In the genomic region with DNA sequence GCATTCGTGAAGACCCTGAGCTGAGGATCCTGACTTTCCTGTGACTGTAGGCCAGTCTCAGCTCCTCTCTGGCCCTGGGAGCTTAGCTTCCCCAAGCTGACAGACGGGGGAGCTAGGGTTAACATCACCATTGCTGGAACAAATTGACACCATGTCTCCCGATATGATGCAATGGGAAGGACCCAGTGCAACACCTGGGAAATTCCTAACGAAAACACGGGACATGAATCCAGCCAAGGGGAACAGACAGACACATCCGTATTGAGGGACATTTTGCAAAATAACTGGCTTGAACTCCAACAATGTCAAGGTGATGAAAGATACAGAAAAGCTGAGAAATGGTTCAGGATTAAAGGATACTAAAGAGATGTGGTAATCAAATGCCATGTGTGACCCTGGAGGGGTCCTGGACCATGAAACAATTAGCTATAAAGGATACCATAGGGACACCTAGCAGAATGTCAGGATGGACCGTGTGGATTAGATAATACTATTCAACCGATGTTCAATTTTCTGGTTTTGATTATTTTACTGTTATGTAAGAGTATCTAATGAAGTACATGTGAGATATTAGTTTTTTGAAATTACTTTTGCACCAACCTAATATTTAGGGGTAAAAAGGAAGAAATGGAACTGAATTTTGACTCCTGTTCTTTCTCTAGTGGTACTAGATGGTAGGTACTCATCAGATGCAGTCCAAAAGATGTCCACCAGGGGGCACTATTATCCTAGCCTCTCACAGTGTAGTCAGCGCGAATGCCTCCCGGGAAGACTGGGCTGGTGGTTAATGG, we compare ENCODE assay signal across 8 cellular contexts. TPM values are rescaled to one million over a fixed set of nuclear protein-coding genes. Genes with fewer than 3 reads are reported as not detected.
A peak's percentile ranks its signal among the peaks of the same experiment; 100 is the strongest.
DNase-seq lines count a peak whose midpoint lies in the region; ATAC-seq, FAIRE-seq and TF ChIP-seq lines count a peak whose summit lies in the region.

No MANE protein-coding gene starts in this region.

- H3K36me3 ChIP-seq in pancreas (peaks cover 0 to 9% (median 3%) of the 10 kb centered on the region in 3 donors), upper lobe of right lung (peaks cover 11% of the 10 kb centered on the region)

- H3K9me3 ChIP-seq in pancreas, result no peaks in the 10 kb centered on the region
- no peaks in the 10 kb centered on the region for H3K9me3 ChIP-seq in upper lobe of right lung

- peak; percentile 61 for ATAC-seq in GM21786 (IDR thresholded peaks at IDR 0.05; ENCODE audit: unreplicated experiment)
- peak; percentile 87 to 96 (median 92) for ATAC-seq in pancreas
- ATAC-seq in upper lobe of right lung, result peak; percentile 90

- peak; percentile 70 for FAIRE-seq in pancreas (lab: Jason Lieb, UNC)

- H3K4me3 ChIP-seq in pancreas, result no peak overlapping the region
- H3K4me3 ChIP-seq in upper lobe of right lung, result no peak overlapping the region

- intact Hi-C loops in pancreas (cut with DNase I) (loop anchor here in 2 of 3 donors (5.0 to 10.0 kb wide), 3 partner anchors 97 to 287 kb away; partner anchors contain the start of gene IRGM (in 2 of the 2)), upper lobe of right lung (cut with DNase I) (loop anchor here (5.0 kb wide), 1 partner anchor 97 kb away; no protein-coding TSS in a partner anchor)

- peak; percentile 84 for DNase-seq in EH (ENCODE audit: low read depth)
- peak; percentile 87 for DNase-seq in LoVo (ENCODE audit: low spot score)
- peak; percentile 7 for DNase-seq in SHP77 treated with DMSO at 0.1 percent for 48 hours (lab: John Stamatoyannopoulos, UW)
- DNase-seq in activated effector memory CD4-positive, alpha-beta T cell treated with anti-CD3 and anti-CD28 coated beads, Interleukin-2, amount 50 U/mL, for 16 hours, result peak; percentile 89
- DNase-seq in germinal center (ENCODE audit: low spot score), result peak; percentile 83
- DNase-seq in pancreas, result peak in 5 of 6 donors; percentile 71 to 92 (median 77)
- DNase-seq in upper lobe of right lung, result no peak

- TF ChIP-seq CTCF in pancreas (IDR thresholded peaks at IDR 0.05) (peak; percentile 90 to 96 (median 94)), upper lobe of right lung (IDR thresholded peaks at IDR 0.05) (peak; percentile 95)

- H3K27me3 ChIP-seq in pancreas (no peaks in the 10 kb centered on the region), upper lobe of right lung (no peaks in the 10 kb centered on the region)

- H3K4me1 ChIP-seq in pancreas (no peaks in the 10 kb centered on the region), upper lobe of right lung (peaks cover 3% of the 10 kb centered on the region)

- WGBS in pancreas, 2 donors, result 9 to 10% methylated on average over 11 of the region's 11 CpGs

- H3K27ac ChIP-seq in pancreas, result no peak overlapping the region
- no peak overlapping the region for H3K27ac ChIP-seq in upper lobe of right lung

RNA-seq across cellular contexts. Expression of gene NDST1, which starts 52.7 kb away (rescaled TPM):
- total RNA-seq in pancreas, result 10 to 100 TPM; 35.5 to 57.2 (median 41.0) TPM
- polyA plus RNA-seq in pancreas, result 10 to 100 TPM in 1 of 2 donors, 1 to 10 TPM in 1; 9.9 to 20.2 TPM
- 143 TPM for total RNA-seq in upper lobe of right lung
